1 cellular context compared by ENCODE assay signal in the genomic region with DNA sequence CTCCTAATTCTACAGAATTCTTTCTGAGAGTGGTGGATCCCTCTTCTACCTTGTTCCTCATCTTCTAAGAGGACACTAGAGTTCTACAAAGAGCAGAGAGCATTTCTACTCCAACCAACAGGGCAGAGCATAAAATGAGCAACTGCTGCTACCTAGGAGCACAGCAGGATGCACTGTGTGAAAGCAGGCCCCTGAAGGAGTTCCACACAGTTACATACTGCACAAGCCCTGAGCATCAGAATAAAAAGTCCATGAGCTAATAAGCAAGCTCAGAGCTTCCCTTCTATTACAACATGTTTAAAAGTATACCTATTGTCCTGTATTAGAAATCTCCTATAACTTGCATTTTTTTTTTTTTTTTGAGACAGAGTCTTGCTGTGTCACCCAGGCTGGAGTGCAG.
TF ChIP-seq lines count a peak whose summit lies in the region.

No MANE protein-coding gene starts in this region.

TF ChIP-seq in endothelial cell of umbilical vein, 7 proteins besides CTCF, POLR2A, EP300 and RAD21:
- peak; percentile 35 for TF ChIP-seq POLR2AphosphoS5 (IDR thresholded peaks at IDR 0.05; ENCODE audit: insufficient read depth, low read depth, low read length)
- TF ChIP-seq EZH2 (IDR thresholded peaks at IDR 0.05; ENCODE audit: borderline replicate concordance, low read depth, low read length, severe bottlenecking): no peak
- TF ChIP-seq GATA2 (IDR thresholded peaks at IDR 0.05; ENCODE audit: insufficient read depth, insufficient read length, low read depth, low read length): no peak
- no peak for TF ChIP-seq MYC (IDR thresholded peaks at IDR 0.05; ENCODE audit: low read depth, low read length)
